Comparison of ENCODE assay signal across 8 cellular contexts in genomic region chr16:69726313-69727060, GRCh38. TPM values are rescaled to one million over a fixed set of nuclear protein-coding genes. Genes with fewer than 3 reads are reported as not detected.
DNase-seq lines count a peak whose midpoint lies in the region; ATAC-seq, FAIRE-seq and TF ChIP-seq lines count a peak whose summit lies in the region.

Gene NQO1, minus strand, starts transcription at chr16:69726560. Its CDS starts 121 bp downstream, at chr16:69726439.

- TF ChIP-seq CTCF in WI38 (IDR thresholded peaks at IDR 0.05; ENCODE audit: low read depth, low read length) (no peak), bronchial epithelial cell (IDR thresholded peaks at IDR 0.05; ENCODE audit: insufficient read depth, low read length, severe bottlenecking) (no peak)

- H3K27me3 ChIP-seq in bronchial epithelial cell (ENCODE audit: control insufficient read depth, insufficient read depth, low read length): no peaks in the 10 kb centered on the region

- ATAC-seq in GM18517 (IDR thresholded peaks at IDR 0.05; ENCODE audit: unreplicated experiment) (peak; percentile 95), HG03045 (IDR thresholded peaks at IDR 0.05; ENCODE audit: unreplicated experiment) (peak; percentile 98)

- peaks cover 2% of the 10 kb centered on the region for H3K36me3 ChIP-seq in bronchial epithelial cell (ENCODE audit: control insufficient read depth, insufficient read depth, low read length)

- DNase-seq in 8988T (peak; percentile 73), NCI-H2107 treated with DMSO at 0.1 percent for 48 hours (lab: John Stamatoyannopoulos, UW; ENCODE audit: unreplicated experiment) (peak; percentile 89), bronchial epithelial cell (ENCODE audit: low read depth) (peak; percentile 92), iPS-NIHi7 (ENCODE audit: extremely low spot score) (peak; percentile 98), smooth muscle cell of the brain vasculature (ENCODE audit: low read depth, low spot score) (peak; percentile 94)

- H3K4me3 ChIP-seq in WI38 (ENCODE audit: low read depth, low read length): peak within 1 kb of the TSS; percentile 79
- peak within 1 kb of the TSS; percentile 53 for H3K4me3 ChIP-seq in bronchial epithelial cell (ENCODE audit: low read depth, low read length)

- FAIRE-seq in bronchial epithelial cell (lab: Jason Lieb, UNC): no peak

RNA-seq across cellular contexts. Expression of gene NQO1, which starts in this region (rescaled TPM):
- total RNA-seq in bronchial epithelial cell: 93.2 and 107 TPM in 2 replicates

Comparison
In these comparisons a context has a peak if more than half of its experiments do, and no peak if none do; other contexts are left out.
1. Peak in every context shown above with its lines: DNase-seq, ATAC-seq and H3K4me3 ChIP-seq.